ENCODE assay signal across 1 cellular context in the genomic region with DNA sequence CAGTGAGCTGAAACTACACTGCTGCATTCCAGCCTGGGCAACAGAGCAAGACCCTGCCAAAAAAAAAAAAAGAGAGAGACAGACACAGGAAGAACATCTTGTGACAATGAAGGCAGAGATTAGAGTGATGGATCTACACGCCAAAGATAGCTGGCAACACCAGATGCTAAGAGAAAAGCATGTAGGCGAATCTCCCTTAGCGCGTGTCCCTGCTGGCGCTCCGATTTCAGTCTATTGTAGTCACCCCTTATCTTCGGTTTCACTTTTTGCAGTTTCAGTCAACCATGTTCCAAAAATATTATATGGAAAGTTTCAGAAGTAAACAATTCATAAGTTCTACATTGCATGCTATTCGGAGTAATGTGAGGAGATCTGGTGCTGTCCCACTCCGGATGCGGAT.
TF ChIP-seq lines count a peak whose summit lies in the region.

No MANE protein-coding gene starts in this region.

TF ChIP-seq in K562, 482 proteins besides CTCF, POLR2A, EP300 and RAD21 (continued from another document):
- TF ChIP-seq, protein P1, sequence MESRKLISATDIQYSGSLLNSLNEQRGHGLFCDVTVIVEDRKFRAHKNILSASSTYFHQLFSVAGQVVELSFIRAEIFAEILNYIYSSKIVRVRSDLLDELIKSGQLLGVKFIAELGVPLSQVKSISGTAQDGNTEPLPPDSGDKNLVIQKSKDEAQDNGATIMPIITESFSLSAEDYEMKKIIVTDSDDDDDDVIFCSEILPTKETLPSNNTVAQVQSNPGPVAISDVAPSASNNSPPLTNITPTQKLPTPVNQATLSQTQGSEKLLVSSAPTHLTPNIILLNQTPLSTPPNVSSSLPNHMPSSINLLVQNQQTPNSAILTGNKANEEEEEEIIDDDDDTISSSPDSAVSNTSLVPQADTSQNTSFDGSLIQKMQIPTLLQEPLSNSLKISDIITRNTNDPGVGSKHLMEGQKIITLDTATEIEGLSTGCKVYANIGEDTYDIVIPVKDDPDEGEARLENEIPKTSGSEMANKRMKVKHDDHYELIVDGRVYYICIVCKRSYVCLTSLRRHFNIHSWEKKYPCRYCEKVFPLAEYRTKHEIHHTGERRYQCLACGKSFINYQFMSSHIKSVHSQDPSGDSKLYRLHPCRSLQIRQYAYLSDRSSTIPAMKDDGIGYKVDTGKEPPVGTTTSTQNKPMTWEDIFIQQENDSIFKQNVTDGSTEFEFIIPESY (CRISPR knock-in tag; IDR thresholded peaks at IDR 0.05), result 0 out of 2 replicates have a peak, but pooled peaks have one; percentile 42
- TF ChIP-seq OTX1 (CRISPR knock-in tag; IDR thresholded peaks at IDR 0.05), result no peak
